ENCODE assay signal across 8 cellular contexts in the genomic region with DNA sequence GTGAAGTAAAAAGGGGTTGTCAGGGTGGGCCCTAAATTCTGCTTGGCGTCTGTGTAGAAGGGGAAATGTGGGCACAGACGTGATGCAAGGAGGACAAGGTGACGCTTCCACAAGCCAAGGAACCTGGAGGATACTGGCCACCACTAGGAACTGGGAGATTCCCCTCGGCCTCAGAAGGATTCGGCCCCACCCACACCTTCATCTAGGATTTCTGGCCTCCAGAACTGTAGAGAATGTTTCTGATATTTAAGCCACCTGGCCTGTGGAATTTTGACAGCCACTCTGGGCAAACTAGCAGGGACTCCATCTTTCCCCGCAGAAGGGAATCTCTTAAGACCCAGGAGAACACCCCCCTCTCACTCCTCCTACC. TPM values are rescaled to one million over a fixed set of nuclear protein-coding genes. Genes with fewer than 3 reads are reported as not detected.
DNase-seq lines count a peak whose midpoint lies in the region; ATAC-seq, FAIRE-seq and TF ChIP-seq lines count a peak whose summit lies in the region.

No MANE protein-coding gene starts in this region.

- FAIRE-seq in A549 (lab: Jason Lieb, UNC): no peak
- no peak for FAIRE-seq in H54 (lab: Jason Lieb, UNC)

- H3K27me3 Mint-ChIP-seq in central memory CD8-positive, alpha-beta T cell: no peaks in the 10 kb centered on the region

- TF ChIP-seq EP300 in A549 (IDR thresholded peaks at IDR 0.05): no peak

- H3K4me1 Mint-ChIP-seq in central memory CD8-positive, alpha-beta T cell: peaks cover 53% of the 10 kb centered on the region

- peak overlapping the region; percentile 86 for H3K9ac ChIP-seq in HUES64 (ENCODE audit: low read depth, low read length)
- H3K9ac ChIP-seq in muscle layer of colon (ENCODE audit: low read length): peak overlapping the region; percentile 71

- H3K36me3 ChIP-seq in HUES64 (ENCODE audit: insufficient read depth, low read length) (peaks cover 31% of the 10 kb centered on the region), muscle layer of colon (ENCODE audit: insufficient read depth, low read length) (peaks cover 20% of the 10 kb centered on the region)

- intact Hi-C loops in posterior cingulate gyrus (cut with DNase I): loop anchor here (5.0 kb wide), 1 partner anchor 78 kb away; no protein-coding TSS in a partner anchor

- TF ChIP-seq POLR2A in A549 (IDR thresholded peaks at IDR 0.05; ENCODE audit: low read length) (no peak), H54 (IDR thresholded peaks at IDR 0.05; ENCODE audit: low read depth, low read length) (no peak)

- peaks cover 44% of the 10 kb centered on the region for H3K36me3 Mint-ChIP-seq in central memory CD8-positive, alpha-beta T cell (ENCODE audit: insufficient read depth)

- WGBS in A549 (ENCODE audit: missing lambda C conversion rate): 38% methylated on average over 6 of the region's 6 CpGs
- WGBS in HUES64: 60% methylated on average over 6 of the region's 6 CpGs

- DNase-seq in A549 (ENCODE audit: low read depth in 1 of 2, low spot score in 1 of 2): no peak
- no peak for DNase-seq in central memory CD8-positive, alpha-beta T cell (ENCODE audit: low spot score in 2 of 2)
- DNase-seq in posterior cingulate gyrus: no peak
- DNase-seq in H54 (ENCODE audit: insufficient read length, low spot score): no peak
- DNase-seq in activated gamma-delta T cell (lab: John Stamatoyannopoulos, UW): no peak
- DNase-seq in SHP77 (lab: John Stamatoyannopoulos, UW): no peak

- H3K4me3 Mint-ChIP-seq in central memory CD8-positive, alpha-beta T cell: peak overlapping the region; percentile 91

- H3K4me2 ChIP-seq in A549: peak overlapping the region; percentile 97

- peak overlapping the region; percentile 90 for H3K27ac Mint-ChIP-seq in central memory CD8-positive, alpha-beta T cell (ENCODE audit: low read depth)

- TF ChIP-seq RAD21 in A549 (conservative IDR thresholded peaks at IDR 0.05 in 1 of 2, IDR thresholded peaks at IDR 0.05 in 1 of 2): no peak

- H3K27ac ChIP-seq in A549 (peak overlapping the region; percentile 97 to 99), HUES64 (ENCODE audit: low read depth, low read length) (no peak overlapping the region), muscle layer of colon (ENCODE audit: low read depth, low read length) (peak overlapping the region; percentile 99)

- no peaks in the 10 kb centered on the region for H3K9me3 ChIP-seq in A549
- no peaks in the 10 kb centered on the region for H3K9me3 ChIP-seq in HUES64 (ENCODE audit: insufficient read depth, low read depth, low read length)
- H3K9me3 ChIP-seq in muscle layer of colon (ENCODE audit: low read length): no peaks in the 10 kb centered on the region

- H3K27me3 ChIP-seq in HUES64 (ENCODE audit: insufficient read depth, low read length) (no peaks in the 10 kb centered on the region), muscle layer of colon (ENCODE audit: control insufficient read depth in 1 of 2, insufficient read depth in 2 of 2, low read length in 2 of 2) (no peaks in the 10 kb centered on the region)

- H3K4me1 ChIP-seq in A549 (peaks cover 24% of the 10 kb centered on the region), HUES64 (ENCODE audit: insufficient read depth, low read length) (peaks cover 24% of the 10 kb centered on the region), muscle layer of colon (ENCODE audit: insufficient read depth, low read length) (peaks cover 43% of the 10 kb centered on the region)

- H3K4me3 ChIP-seq in A549 (peak overlapping the region; percentile 98), HUES64 (ENCODE audit: low read length) (peak overlapping the region; percentile 77), muscle layer of colon (ENCODE audit: low read depth in 1 of 2, low read length in 2 of 2) (peak overlapping the region; percentile 65 to 96)

- TF ChIP-seq CTCF in A549 (IDR thresholded peaks at IDR 0.05): no peak

- no peak for ATAC-seq in A549
- ATAC-seq in central memory CD8-positive, alpha-beta T cell (replicated peaks; ENCODE audit: extremely low read depth, poor library complexity, severe bottlenecking): no peak

- POLR2A ChIA-PET in A549 (lab: Yijun Ruan, JAX): no interaction called here

- H3K9me3 Mint-ChIP-seq in central memory CD8-positive, alpha-beta T cell: no peaks in the 10 kb centered on the region

- CTCF ChIA-PET in A549 (lab: Yijun Ruan, JAX): interaction anchor here (1.0 to 1.6 kb wide), 9 partner anchors 9 to 402 kb away, joined by 3 to 10 read pairs (median 5); no protein-coding TSS in a partner anchor

TF ChIP-seq in A549, 52 proteins besides CTCF, POLR2A, EP300 and RAD21 (continues in another document):
- TF ChIP-seq HMGXB4 (CRISPR knock-in tag; IDR thresholded peaks at IDR 0.05; ENCODE audit: borderline replicate concordance) (no peak), HOXB13 (CRISPR knock-in tag; IDR thresholded peaks at IDR 0.05; ENCODE audit: low read depth) (no peak), ATOH8 (CRISPR knock-in tag; IDR thresholded peaks at IDR 0.05; ENCODE audit: low read depth) (no peak), NR3C1 (IDR thresholded peaks at IDR 0.05) (no peak), ELK1 (IDR thresholded peaks at IDR 0.05; ENCODE audit: low read depth, low read length) (no peak), KDM5A (IDR thresholded peaks at IDR 0.05) (no peak), SMC3 (IDR thresholded peaks at IDR 0.05) (no peak)

RNA-seq across cellular contexts. Expression of gene PLEKHJ1, which starts 1.1 kb away (rescaled TPM):
- polyA plus RNA-seq in A549 (2011; rRNA removed): 18.3 and 19.9 TPM in 2 replicates
- polyA plus RNA-seq in A549 (2012; cell fraction: cytosol; rRNA removed): 65.1 and 74.2 TPM in 2 replicates
- 85.3 and 87.9 TPM in 2 replicates for polyA plus RNA-seq in A549 (2012; cell fraction: nucleus; rRNA removed)
- 32.2 to 34.8 TPM (median 33.9 TPM) in 3 replicates for polyA plus RNA-seq in A549 (2017; fragmentation: RNase III; extraction: RNeasy Plus Mini Kit Qiagen cat#74134 plus additional on column Dnase treatment)
- 12.6 and 14.9 TPM in 2 replicates for polyA minus RNA-seq in A549 (2011; rRNA and poly(A)+ RNA removed)
- polyA plus RNA-seq in HUES64 (2013, experiment 1 of 2): 93.8 TPM
- 88.1 TPM for polyA plus RNA-seq in HUES64 (2013, experiment 2 of 2)

RNA-seq across cellular contexts. Expression of gene SF3A2, which starts 1.6 kb away (rescaled TPM):
- polyA plus RNA-seq in A549 (2011; rRNA removed) (11.9 and 13.5 TPM in 2 replicates), A549 (2017; fragmentation: RNase III; extraction: RNeasy Plus Mini Kit Qiagen cat#74134 plus additional on column Dnase treatment) (62.7 to 73.4 TPM (median 68.2 TPM) in 3 replicates)
- 36.3 and 39.7 TPM in 2 replicates for polyA plus RNA-seq in A549 (2012; cell fraction: cytosol; rRNA removed)
- polyA plus RNA-seq in A549 (2012; cell fraction: nucleus; rRNA removed): 125 and 200 TPM in 2 replicates
- 9.3 and 20.9 TPM in 2 replicates for polyA minus RNA-seq in A549 (2011; rRNA and poly(A)+ RNA removed)
- polyA plus RNA-seq in HUES64 (2013, experiment 1 of 2): 108 TPM
- polyA plus RNA-seq in HUES64 (2013, experiment 2 of 2): 122 TPM

RNA-seq across cellular contexts. Expression of gene AMH, which starts 14.1 kb away (rescaled TPM):
- polyA plus RNA-seq in A549 (2011; rRNA removed): 2.8 and 3.0 TPM in 2 replicates
- 13.4 and 19.5 TPM in 2 replicates for polyA plus RNA-seq in A549 (2012; cell fraction: cytosol; rRNA removed)
- 242 and 443 TPM in 2 replicates for polyA plus RNA-seq in A549 (2012; cell fraction: nucleus; rRNA removed)
- polyA plus RNA-seq in A549 (2017; fragmentation: RNase III; extraction: RNeasy Plus Mini Kit Qiagen cat#74134 plus additional on column Dnase treatment): 12.0 to 13.2 TPM (median 12.7 TPM) in 3 replicates
- polyA minus RNA-seq in A549 (2011; rRNA and poly(A)+ RNA removed): 0.45 and 0.63 TPM in 2 replicates
- 2.9 TPM for polyA plus RNA-seq in HUES64 (2013, experiment 1 of 2)
- 2.3 TPM for polyA plus RNA-seq in HUES64 (2013, experiment 2 of 2)

RNA-seq across cellular contexts. Expression of gene JSRP1, which starts 21.2 kb away (rescaled TPM):
- polyA plus RNA-seq in A549 (2011; rRNA removed): not detected in 2 replicates
- not detected in 2 replicates for polyA plus RNA-seq in A549 (2012; cell fraction: cytosol; rRNA removed)
- polyA plus RNA-seq in A549 (2012; cell fraction: nucleus; rRNA removed): 0.22 TPM in 1 of 2 replicates, not detected in the other
- polyA plus RNA-seq in A549 (2017; fragmentation: RNase III; extraction: RNeasy Plus Mini Kit Qiagen cat#74134 plus additional on column Dnase treatment): 0.16 to 0.41 TPM (median 0.32 TPM) in 3 replicates
- polyA minus RNA-seq in A549 (2011; rRNA and poly(A)+ RNA removed): not detected in 2 replicates
- 0.30 TPM for polyA plus RNA-seq in HUES64 (2013, experiment 1 of 2)
- polyA plus RNA-seq in HUES64 (2013, experiment 2 of 2): not detected

RNA-seq across cellular contexts. Expression of gene PEAK3, which starts 47.0 kb away (rescaled TPM):
- polyA plus RNA-seq in A549 (2011; rRNA removed) (not detected in 2 replicates), A549 (2017; fragmentation: RNase III; extraction: RNeasy Plus Mini Kit Qiagen cat#74134 plus additional on column Dnase treatment) (not detected in 3 replicates)
- polyA plus RNA-seq in A549 (2012; cell fraction: cytosol; rRNA removed): not detected in 2 replicates
- not detected in 2 replicates for polyA plus RNA-seq in A549 (2012; cell fraction: nucleus; rRNA removed)
- polyA minus RNA-seq in A549 (2011; rRNA and poly(A)+ RNA removed): not detected in 2 replicates
- polyA plus RNA-seq in HUES64 (2013, experiment 1 of 2): not detected
- polyA plus RNA-seq in HUES64 (2013, experiment 2 of 2): not detected
